9 cellular contexts compared by ENCODE assay signal in the genomic region with DNA sequence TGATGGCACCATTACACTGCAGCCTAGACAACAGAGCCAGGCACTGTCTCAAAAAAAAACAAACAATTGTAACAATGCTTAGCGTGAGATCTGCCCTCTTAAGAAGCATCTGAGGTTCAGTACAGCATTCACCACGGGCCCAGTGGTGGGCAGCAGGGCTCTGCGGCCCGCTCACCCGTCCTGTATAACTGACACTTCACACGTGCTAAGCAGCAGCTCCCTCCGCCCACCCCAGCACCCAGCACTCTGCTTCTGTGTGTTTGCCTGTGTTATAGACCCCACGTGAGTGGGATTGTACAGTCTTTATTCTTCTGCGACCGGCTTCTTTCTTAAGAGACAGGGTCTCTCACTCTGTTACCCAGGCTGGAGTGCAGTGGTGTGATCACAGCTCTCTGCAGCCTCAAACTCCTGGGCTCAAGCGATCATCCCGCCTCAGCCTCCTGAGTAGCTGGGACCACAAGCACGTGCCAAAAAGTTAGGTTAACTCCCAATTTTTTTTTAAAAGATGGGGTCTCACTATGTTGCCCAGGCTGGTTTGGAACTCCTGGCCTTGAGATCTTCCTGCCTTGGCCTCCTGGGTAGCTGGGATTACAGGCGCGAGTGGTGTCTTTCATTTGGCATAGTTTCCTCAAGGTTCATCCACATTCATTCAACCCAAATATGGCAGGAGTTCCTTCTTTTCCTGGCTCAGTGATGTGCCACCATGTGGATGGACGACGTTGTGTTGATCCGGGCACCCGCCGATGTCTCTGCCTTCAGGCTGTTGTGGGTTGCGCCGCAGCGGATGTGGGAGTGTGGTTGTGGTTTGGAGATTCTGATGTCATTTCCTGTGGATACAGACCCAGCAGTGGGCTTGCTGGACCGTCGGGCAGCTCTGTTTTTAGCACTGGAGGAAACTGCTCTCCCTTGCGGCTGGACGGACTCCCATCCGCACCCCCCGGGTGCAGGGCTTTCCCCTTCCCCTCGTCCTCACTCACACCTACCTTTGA.
A peak's percentile ranks its signal among the peaks of the same experiment; 100 is the strongest.
DNase-seq lines count a peak whose midpoint lies in the region; ATAC-seq, FAIRE-seq and TF ChIP-seq lines count a peak whose summit lies in the region.
"Had no signal": no experiment of that assay in that cellular context is flagged by ENCODE, and none has a peak within 500 bp of the region (broad histone marks: within the 10 kb centered on the region; RNA-seq: fewer than 3 reads in every experiment).

No MANE protein-coding gene starts in this region.

- no peak; the same call in 1 of the 2 replicates for TF ChIP-seq POLR2A in GM12892 (IDR thresholded peaks at IDR 0.05; ENCODE audit: low read depth, low read length)

- DNase-seq in GM12892 (ENCODE audit: insufficient read length) (peak; percentile 72), bronchial epithelial cell (ENCODE audit: low read depth) (peak; percentile 25), pons (ENCODE audit: low spot score) (peak; percentile 32), RWPE1 (ENCODE audit: low spot score) (no peak), NCI-H510A treated with DMSO at 0.1 percent for 48 hours (lab: John Stamatoyannopoulos, UW) (no peak)

- H3K36me3 ChIP-seq in bronchial epithelial cell (ENCODE audit: control insufficient read depth, insufficient read depth, low read length): peaks cover 44% of the 10 kb centered on the region

- H3K4me3 ChIP-seq in bronchial epithelial cell (ENCODE audit: low read depth, low read length): no peak overlapping the region

- FAIRE-seq in GM12892 (lab: Jason Lieb, UNC) (peak; percentile 88), bronchial epithelial cell (lab: Jason Lieb, UNC) (peak; percentile 28)

- ATAC-seq in HG03097 (IDR thresholded peaks at IDR 0.05; ENCODE audit: low FRiP score, unreplicated experiment) (peak; percentile 60), GM19328 (IDR thresholded peaks at IDR 0.05; ENCODE audit: unreplicated experiment) (no peak)
- ATAC-seq in activated CD4-positive, CD25-positive, alpha-beta regulatory T cell treated with anti-CD3 and anti-CD28 coated beads, Interleukin-2, amount 50 U/mL, for 24 hours: peak; percentile 84 to 88

- TF ChIP-seq CTCF in bronchial epithelial cell (IDR thresholded peaks at IDR 0.05; ENCODE audit: insufficient read depth, low read length, severe bottlenecking) (no peak), RWPE1 (conservative IDR thresholded peaks at IDR 0.05; ENCODE audit: low read depth) (no peak)

- no peaks in the 10 kb centered on the region for H3K27me3 ChIP-seq in bronchial epithelial cell (ENCODE audit: control insufficient read depth, insufficient read depth, low read length)

- H3K27ac ChIP-seq in RWPE1: no peak overlapping the region
- H3K27ac ChIP-seq: KMS-11 had no signal

- POLR2A ChIA-PET in RWPE1 (lab: Yijun Ruan, JAX; ENCODE audit: low non-redundant PET): no interaction called here

- CTCF ChIA-PET in RWPE1 (lab: Yijun Ruan, JAX): interaction anchor here (0.7 kb wide), 1 partner anchor 15 kb away, joined by 4 read pairs; no protein-coding TSS in a partner anchor

Comparison
In these comparisons a context has a peak if more than half of its experiments do, and no peak if none do; other contexts are left out.
1. DNase-seq: peak in GM12892 (single experiment), bronchial epithelial cell (single experiment) and pons (single experiment); none in RWPE1 (single experiment) and NCI-H510A treated with DMSO at 0.1 percent for 48 hours (single experiment).